ENCODE assay signal across 8 cellular contexts in the genomic region with DNA sequence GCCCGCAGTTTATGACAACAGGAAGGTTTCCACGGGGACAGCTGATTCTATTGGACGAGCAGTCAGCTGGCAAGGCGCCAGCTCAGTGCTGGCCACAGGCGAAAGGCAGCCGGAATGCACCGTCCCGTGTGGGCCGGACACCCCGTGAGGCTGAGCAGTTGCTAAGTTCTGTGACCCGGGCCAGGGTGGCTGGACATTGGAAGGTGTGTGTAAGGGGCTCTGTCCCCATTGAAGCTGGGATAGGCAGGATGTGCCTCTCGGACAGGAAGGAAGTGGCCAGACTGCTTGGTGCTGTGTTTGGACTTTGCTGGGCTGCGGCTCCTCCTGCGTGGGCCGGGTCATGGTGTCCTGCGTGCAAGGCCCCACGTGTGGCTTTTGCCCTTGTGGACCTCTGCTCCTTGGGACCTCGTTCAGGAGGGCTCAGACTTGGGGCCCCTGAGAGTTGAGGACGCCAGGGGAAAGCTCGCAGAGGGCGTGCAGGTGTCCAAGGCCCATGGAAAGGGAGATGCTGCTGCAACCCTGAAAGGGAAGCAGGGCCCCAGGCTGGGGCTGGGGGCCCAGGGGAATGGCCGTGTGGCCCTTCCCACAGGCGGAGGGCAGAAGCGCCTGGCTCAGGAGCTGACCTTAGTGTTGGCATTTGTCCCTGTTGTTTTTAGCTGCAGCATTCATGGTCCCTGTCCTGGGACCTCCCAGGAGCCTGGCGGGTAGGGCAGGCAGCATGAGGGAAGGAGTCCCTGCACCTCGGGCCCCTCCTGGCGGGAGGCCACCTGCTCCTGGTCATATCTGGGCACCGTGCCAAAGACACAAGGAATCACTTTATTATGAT. TPM values are rescaled to one million over a fixed set of nuclear protein-coding genes. Genes with fewer than 3 reads are reported as not detected.
DNase-seq lines count a peak whose midpoint lies in the region; ATAC-seq and TF ChIP-seq lines count a peak whose summit lies in the region.

No MANE protein-coding gene starts in this region.

- TF ChIP-seq CTCF in gastroesophageal sphincter (IDR thresholded peaks at IDR 0.05) (peak in 1 of 4 experiments; percentile 0), progenitor cell of endocrine pancreas (IDR thresholded peaks at IDR 0.05; ENCODE audit: unreplicated experiment) (no peak)

- TF ChIP-seq EP300 in gastroesophageal sphincter (IDR thresholded peaks at IDR 0.05) = no peak

- no peak overlapping the region for H3K4me3 Mint-ChIP-seq in progenitor cell of endocrine pancreas (ENCODE audit: low read depth)
- no peak overlapping the region for H3K4me3 Mint-ChIP-seq in activated naive CD8-positive, alpha-beta T cell treated with anti-CD3 and anti-CD28 coated beads for 36 hours
- H3K4me3 Mint-ChIP-seq in CD4-positive, alpha-beta memory T cell = no peak overlapping the region

- CTCF ChIA-PET in CD4-positive, alpha-beta memory T cell (lab: Charles Lee; ENCODE audit: partially characterized antibody) = no interaction called here

- POLR2A ChIA-PET in CD4-positive, alpha-beta memory T cell (lab: Charles Lee; ENCODE audit: partially characterized antibody) = no interaction called here

- H3K4me1 Mint-ChIP-seq in progenitor cell of endocrine pancreas (ENCODE audit: low read depth) = peaks cover 16% of the 10 kb centered on the region
- H3K4me1 Mint-ChIP-seq in activated naive CD8-positive, alpha-beta T cell treated with anti-CD3 and anti-CD28 coated beads for 36 hours = peaks cover 6% of the 10 kb centered on the region
- H3K4me1 Mint-ChIP-seq in CD4-positive, alpha-beta memory T cell = peaks cover 5 to 8% (median 7%) of the 10 kb centered on the region in 4 donors

- no peaks in the 10 kb centered on the region for H3K36me3 ChIP-seq in gastroesophageal sphincter
- no peaks in the 10 kb centered on the region for H3K36me3 ChIP-seq in CD4-positive, alpha-beta memory T cell (ENCODE audit: insufficient read depth, low read length)

- ATAC-seq in gastroesophageal sphincter (peak; percentile 73), HG02571 (IDR thresholded peaks at IDR 0.05; ENCODE audit: unreplicated experiment) (no peak)

- no peaks in the 10 kb centered on the region for H3K36me3 Mint-ChIP-seq in progenitor cell of endocrine pancreas (ENCODE audit: insufficient read depth)
- H3K36me3 Mint-ChIP-seq in activated naive CD8-positive, alpha-beta T cell treated with anti-CD3 and anti-CD28 coated beads for 36 hours = no peaks in the 10 kb centered on the region
- no peaks in the 10 kb centered on the region for H3K36me3 Mint-ChIP-seq in CD4-positive, alpha-beta memory T cell

- DNase-seq in DMS53 treated with DMSO at 0.1 percent for 48 hours (lab: John Stamatoyannopoulos, UW; ENCODE audit: unreplicated experiment) = peak; percentile 18
- DNase-seq in RPMI8226 = peak; percentile 79
- DNase-seq in progenitor cell of endocrine pancreas (ENCODE audit: low spot score, unreplicated experiment) = no peak
- no peak for DNase-seq in activated naive CD8-positive, alpha-beta T cell treated with anti-CD3 and anti-CD28 coated beads for 36 hours
- no peak for DNase-seq in CD4-positive, alpha-beta memory T cell
- DNase-seq in activated CD4-positive, alpha-beta T cell treated with anti-CD3 and anti-CD28 coated beads for 1 hour = no peak

- H3K27me3 ChIP-seq in gastroesophageal sphincter = no peaks in the 10 kb centered on the region
- H3K27me3 ChIP-seq in CD4-positive, alpha-beta memory T cell (ENCODE audit: insufficient read depth, low read length) = no peaks in the 10 kb centered on the region

- 11% methylated on average over 11 of the region's 28 CpGs; no CpG with 5 or more reads in 1 of the 2 donors for WGBS in gastroesophageal sphincter (ENCODE audit: low coverage in 1 of 2), 2 donors

- peak overlapping the region in 1 of 2 donors; percentile 17 for H3K4me3 ChIP-seq in gastroesophageal sphincter
- H3K4me3 ChIP-seq in CD4-positive, alpha-beta memory T cell (ENCODE audit: low read length in 2 of 2) = no peak overlapping the region

- peak overlapping the region; percentile 16 to 83 (median 80) for H3K27ac ChIP-seq in gastroesophageal sphincter
- no peak overlapping the region for H3K27ac ChIP-seq in CD4-positive, alpha-beta memory T cell (ENCODE audit: low read depth, low read length)

- no peaks in the 10 kb centered on the region for H3K27me3 Mint-ChIP-seq in progenitor cell of endocrine pancreas
- H3K27me3 Mint-ChIP-seq in activated naive CD8-positive, alpha-beta T cell treated with anti-CD3 and anti-CD28 coated beads for 36 hours = no peaks in the 10 kb centered on the region
- H3K27me3 Mint-ChIP-seq in CD4-positive, alpha-beta memory T cell = no peaks in the 10 kb centered on the region

- peak overlapping the region; percentile 56 for H3K27ac Mint-ChIP-seq in progenitor cell of endocrine pancreas
- no peak overlapping the region for H3K27ac Mint-ChIP-seq in activated naive CD8-positive, alpha-beta T cell treated with anti-CD3 and anti-CD28 coated beads for 36 hours
- no peak overlapping the region for H3K27ac Mint-ChIP-seq in CD4-positive, alpha-beta memory T cell

- H3K9me3 Mint-ChIP-seq in progenitor cell of endocrine pancreas (ENCODE audit: low read depth) = no peaks in the 10 kb centered on the region
- no peaks in the 10 kb centered on the region for H3K9me3 Mint-ChIP-seq in activated naive CD8-positive, alpha-beta T cell treated with anti-CD3 and anti-CD28 coated beads for 36 hours
- H3K9me3 Mint-ChIP-seq in CD4-positive, alpha-beta memory T cell = no peaks in the 10 kb centered on the region

- intact Hi-C loops in CD4-positive, alpha-beta memory T cell (cut with micrococcal nuclease) = no loop called here

- H3K9me3 ChIP-seq in gastroesophageal sphincter = no peaks in the 10 kb centered on the region
- no peaks in the 10 kb centered on the region for H3K9me3 ChIP-seq in CD4-positive, alpha-beta memory T cell (ENCODE audit: control insufficient read depth in 1 of 2, low read length in 2 of 2)

- TF ChIP-seq POLR2A in gastroesophageal sphincter (IDR thresholded peaks at IDR 0.05) = no peak

- peaks cover 0 to 93% (median 53%) of the 10 kb centered on the region in 3 donors for H3K4me1 ChIP-seq in gastroesophageal sphincter
- peaks cover 8% of the 10 kb centered on the region for H3K4me1 ChIP-seq in CD4-positive, alpha-beta memory T cell (ENCODE audit: insufficient read depth, low read length)

RNA-seq across cellular contexts. Expression of gene BAIAP2, which starts 10.0 kb away (rescaled TPM):
- 10 to 100 TPM; 32.7 to 54.9 (median 40.6) TPM for total RNA-seq in gastroesophageal sphincter
- total RNA-seq in progenitor cell of endocrine pancreas = 37.6 and 40.4 TPM in 2 replicates
- 10 to 100 TPM in 1 of 2 experiments, 1 to 10 TPM in 1; 7.7 to 10.0 TPM for total RNA-seq in activated naive CD8-positive, alpha-beta T cell treated with anti-CD3 and anti-CD28 coated beads for 36 hours
- 1 to 10 TPM; 5.4 to 7.2 TPM for total RNA-seq in CD4-positive, alpha-beta memory T cell
- polyA plus RNA-seq in CD4-positive, alpha-beta memory T cell = 1 to 10 TPM; 2.1 to 5.6 TPM

RNA-seq across cellular contexts. Expression of gene CHMP6, which starts 53.3 kb away (rescaled TPM):
- 10 to 100 TPM; 17.6 to 26.0 (median 19.0) TPM for total RNA-seq in gastroesophageal sphincter
- 26.1 and 27.8 TPM in 2 replicates for total RNA-seq in progenitor cell of endocrine pancreas
- 10 to 100 TPM; 21.6 to 23.8 TPM for total RNA-seq in activated naive CD8-positive, alpha-beta T cell treated with anti-CD3 and anti-CD28 coated beads for 36 hours
- 10 to 100 TPM; 41.4 to 42.3 TPM for total RNA-seq in CD4-positive, alpha-beta memory T cell
- 10 to 100 TPM; 36.7 to 48.7 TPM for polyA plus RNA-seq in CD4-positive, alpha-beta memory T cell

Comparison
In these comparisons a context has a peak if more than half of its experiments do, and no peak if none do; other contexts are left out.
1. DNase-seq: peak in DMS53 treated with DMSO at 0.1 percent for 48 hours (single experiment) and RPMI8226 (single experiment); none in progenitor cell of endocrine pancreas (single experiment), activated naive CD8-positive, alpha-beta T cell treated with anti-CD3 and anti-CD28 coated beads for 36 hours (single experiment), CD4-positive, alpha-beta memory T cell (0 of 5) and activated CD4-positive, alpha-beta T cell treated with anti-CD3 and anti-CD28 coated beads for 1 hour (single experiment).